In the genomic region with DNA sequence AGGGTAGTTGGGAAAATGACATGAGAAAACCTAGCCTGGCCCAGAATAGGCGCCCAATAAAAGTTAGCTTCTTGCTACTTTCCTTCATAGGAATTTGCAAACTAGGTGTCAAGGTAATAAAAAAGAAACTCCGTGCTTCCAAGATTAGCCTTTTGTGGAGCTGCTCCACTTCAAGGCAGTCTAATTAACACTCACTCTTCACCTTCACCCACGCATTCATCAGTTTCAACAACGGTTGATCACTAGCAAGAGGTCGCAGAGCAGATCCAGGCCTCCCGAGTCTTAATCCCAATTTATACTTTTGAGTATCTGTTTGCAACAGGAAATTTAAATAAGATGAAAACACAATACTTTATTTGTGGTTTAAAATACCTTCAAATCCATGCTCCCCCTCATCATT, we compare ENCODE assay signal across 20 cellular contexts.
"Had no signal": no experiment of that assay in that cellular context is flagged by ENCODE, and none has a peak within 500 bp of the region (broad histone marks: within the 10 kb centered on the region; RNA-seq: fewer than 3 reads in every experiment).

No MANE protein-coding gene starts in this region.

- H3K79me2 ChIP-seq: hepatocyte, parathyroid adenoma had no signal

- H3K27me3 ChIP-seq: heart right ventricle, hepatocyte, neural progenitor cell, neutrophil, right atrium auricular region, right lobe of liver, suprapubic skin, tibial nerve, upper lobe of right lung had no signal

- H3K4me3 Mint-ChIP-seq: naive thymus-derived CD8-positive, alpha-beta T cell; nephron; neural progenitor cell; stimulated activated effector memory CD8-positive, alpha-beta T cell treated with anti-CD3 and anti-CD28 coated beads, Interleukin-12 subunit alpha, Interleukin-12 subunit beta, amount 100 ng/mL, for 72 hours; stimulated activated naive CD8-positive, alpha-beta T cell treated with anti-CD3 and anti-CD28 coated beads, Interleukin-15, Interleukin-2, amounts not matched to agents 100 ng/mL and 50 ng/mL, for 24 hours had no signal

- H3K4me3 ChIP-seq: heart right ventricle, hepatocyte, left ventricle myocardium inferior, lung, neural progenitor cell, right atrium auricular region, right lobe of liver, suprapubic skin, tibial nerve, upper lobe of right lung had no signal

- H3K36me3 Mint-ChIP-seq: naive thymus-derived CD8-positive, alpha-beta T cell; neural progenitor cell; stimulated activated effector memory CD8-positive, alpha-beta T cell treated with anti-CD3 and anti-CD28 coated beads, Interleukin-12 subunit alpha, Interleukin-12 subunit beta, amount 100 ng/mL, for 72 hours had no signal

- H3K36me3 ChIP-seq: heart right ventricle, left ventricle myocardium inferior, neural progenitor cell, neutrophil, right atrium auricular region, right lobe of liver, suprapubic skin, tibial nerve, upper lobe of right lung had no signal

- H3K27me3 Mint-ChIP-seq: stimulated activated naive CD8-positive, alpha-beta T cell treated with anti-CD3 and anti-CD28 coated beads, Interleukin-15, Interleukin-2, amounts not matched to agents 100 ng/mL and 50 ng/mL, for 24 hours had no signal

- H3K9me3 ChIP-seq: heart right ventricle, left ventricle myocardium inferior, neutrophil, right atrium auricular region, right lobe of liver, suprapubic skin, tibial nerve, upper lobe of right lung had no signal

- H3K4me1 ChIP-seq: neural progenitor cell, parathyroid adenoma had no signal

- DNase-seq: heart right ventricle; islet precursor cell; left ventricle myocardium inferior; naive thymus-derived CD8-positive, alpha-beta T cell; occipital lobe; right lobe of liver; stimulated activated CD4-positive, alpha-beta T cell treated with anti-CD3 and anti-CD28 coated beads, Interleukin-4, amount 100 ng/mL, for 24 hours; stimulated activated naive CD4-positive, alpha-beta T cell; upper lobe of right lung had no signal

- H2AFZ ChIP-seq: hepatocyte, neural progenitor cell, parathyroid adenoma had no signal

- H3K27ac Mint-ChIP-seq: naive thymus-derived CD8-positive, alpha-beta T cell; nephron; neural progenitor cell; stimulated activated effector memory CD8-positive, alpha-beta T cell treated with anti-CD3 and anti-CD28 coated beads, Interleukin-12 subunit alpha, Interleukin-12 subunit beta, amount 100 ng/mL, for 72 hours; stimulated activated naive CD8-positive, alpha-beta T cell treated with anti-CD3 and anti-CD28 coated beads, Interleukin-15, Interleukin-2, amounts not matched to agents 100 ng/mL and 50 ng/mL, for 24 hours had no signal

- H3K27ac ChIP-seq: heart right ventricle, hepatocyte, left ventricle myocardium inferior, neural progenitor cell, neutrophil, parathyroid adenoma, right atrium auricular region, right lobe of liver, suprapubic skin, tibial nerve, upper lobe of right lung had no signal

- H3K9ac ChIP-seq: neural progenitor cell, parathyroid adenoma had no signal

- ATAC-seq: heart right ventricle; naive thymus-derived CD8-positive, alpha-beta T cell; right lobe of liver; stimulated activated effector memory CD8-positive, alpha-beta T cell treated with anti-CD3 and anti-CD28 coated beads, Interleukin-12 subunit alpha, Interleukin-12 subunit beta, amount 100 ng/mL, for 72 hours; upper lobe of right lung had no signal

- H3K4me2 ChIP-seq: hepatocyte, neural progenitor cell had no signal

- H3K9me3 Mint-ChIP-seq: naive thymus-derived CD8-positive, alpha-beta T cell; nephron; neural progenitor cell; stimulated activated effector memory CD8-positive, alpha-beta T cell treated with anti-CD3 and anti-CD28 coated beads, Interleukin-12 subunit alpha, Interleukin-12 subunit beta, amount 100 ng/mL, for 72 hours; stimulated activated naive CD8-positive, alpha-beta T cell treated with anti-CD3 and anti-CD28 coated beads, Interleukin-15, Interleukin-2, amounts not matched to agents 100 ng/mL and 50 ng/mL, for 24 hours had no signal
